ENCODE assay signal across 1 cellular context in genomic region chr2:15610430-15610952, GRCh38.
TF ChIP-seq lines count a peak whose summit lies in the region.

No MANE protein-coding gene starts in this region.

TF ChIP-seq in HepG2, 621 proteins besides CTCF, POLR2A, EP300 and RAD21:
- no peak for TF ChIP-seq ZNF607 (CRISPR knock-in tag; IDR thresholded peaks at IDR 0.05; ENCODE audit: borderline replicate concordance)
- no peak for TF ChIP-seq ZBTB34 (CRISPR knock-in tag; IDR thresholded peaks at IDR 0.05)
- no peak for TF ChIP-seq ZBTB21 (CRISPR knock-in tag; IDR thresholded peaks at IDR 0.05)
- no peak for TF ChIP-seq ETV5 (CRISPR knock-in tag; IDR thresholded peaks at IDR 0.05; ENCODE audit: borderline replicate concordance)
- TF ChIP-seq RBAK (CRISPR knock-in tag; IDR thresholded peaks at IDR 0.05), result no peak
- TF ChIP-seq EEA1 (CRISPR knock-in tag; IDR thresholded peaks at IDR 0.05; ENCODE audit: borderline replicate concordance), result no peak
- no peak for TF ChIP-seq PRMT3 (CRISPR knock-in tag; IDR thresholded peaks at IDR 0.05; ENCODE audit: borderline replicate concordance, low read depth)
- TF ChIP-seq ZNF652 (CRISPR knock-in tag; IDR thresholded peaks at IDR 0.05; ENCODE audit: borderline replicate concordance, low read depth), result no peak
- TF ChIP-seq ZKSCAN1 (IDR thresholded peaks at IDR 0.05; ENCODE audit: low read length), result no peak
- no peak for TF ChIP-seq JDP2 (CRISPR knock-in tag; IDR thresholded peaks at IDR 0.05; ENCODE audit: borderline replicate concordance)
- no peak for TF ChIP-seq ZNF569 (CRISPR knock-in tag; IDR thresholded peaks at IDR 0.05; ENCODE audit: borderline replicate concordance)
- TF ChIP-seq SOX6 (IDR thresholded peaks at IDR 0.05), result no peak
- TF ChIP-seq SOX6 (CRISPR knock-in tag; IDR thresholded peaks at IDR 0.05), result no peak
- TF ChIP-seq ZBTB40 (IDR thresholded peaks at IDR 0.05), result no peak
- TF ChIP-seq ZBTB40 (CRISPR knock-in tag; IDR thresholded peaks at IDR 0.05), result no peak
- no peak for TF ChIP-seq RXRB (CRISPR knock-in tag; IDR thresholded peaks at IDR 0.05; ENCODE audit: borderline replicate concordance)
- no peak for TF ChIP-seq ATF2 (CRISPR knock-in tag; IDR thresholded peaks at IDR 0.05)
- no peak for TF ChIP-seq U2AF1 (optimal IDR thresholded peaks at IDR 0.05; ENCODE audit: low read depth, low read length)
- TF ChIP-seq ZNF33A (CRISPR knock-in tag; IDR thresholded peaks at IDR 0.05; ENCODE audit: borderline replicate concordance), result no peak
- TF ChIP-seq USF2 (IDR thresholded peaks at IDR 0.05; ENCODE audit: low read depth, low read length), result no peak
- no peak for TF ChIP-seq USF2 (CRISPR knock-in tag; IDR thresholded peaks at IDR 0.05; ENCODE audit: borderline replicate concordance)
